Comparison of ENCODE assay signal across 8 cellular contexts in genomic region chr4:144113546-144113945, GRCh38. TPM values are rescaled to one million over a fixed set of nuclear protein-coding genes. Genes with fewer than 3 reads are reported as not detected.
"Had no signal": no experiment of that assay in that cellular context is flagged by ENCODE, and none has a peak within 500 bp of the region (broad histone marks: within the 10 kb centered on the region; RNA-seq: fewer than 3 reads in every experiment).

No MANE protein-coding gene starts in this region.

- ATAC-seq: HepG2, K562 had no signal

- H3K4me3 ChIP-seq: K562 had no signal

- H3K27ac ChIP-seq: HL-60 had no signal

- DNase-seq: IMR-90, KBM-7 had no signal

RNA-seq across cellular contexts. Expression of gene GYPA, which starts 27.0 kb away (rescaled TPM):
- total RNA-seq: HepG2, HT-29, HT1080, IMR-90 had no signal
- polyA plus RNA-seq: HepG2, IgD-negative memory B cell, IMR-90 had no signal
